In genomic region chrX:38732866-38733265, GRCh38 we compare ENCODE assay signal across 24 cellular contexts.
DNase-seq lines count a peak whose midpoint lies in the region; ATAC-seq, FAIRE-seq and TF ChIP-seq lines count a peak whose summit lies in the region.
"Had no signal": no experiment of that assay in that cellular context is flagged by ENCODE, and none has a peak within 500 bp of the region (broad histone marks: within the 10 kb centered on the region; RNA-seq: fewer than 3 reads in every experiment).

No MANE protein-coding gene starts in this region.

- H3K4me2 ChIP-seq in A549 (no peak overlapping the region), astrocyte (ENCODE audit: low read length) (no peak overlapping the region)
- H3K4me2 ChIP-seq: BLaER1 had no signal

- H3K27me3 Mint-ChIP-seq in astrocyte (ENCODE audit: low read depth, unreplicated experiment): no peaks in the 10 kb centered on the region
- peaks cover 3% of the 10 kb centered on the region for H3K27me3 Mint-ChIP-seq in activated T-helper 17 cell treated with anti-CD3 and anti-CD28 coated beads, Interleukin-2, amount 50 U/mL, for 72 hours

- H3K4me1 Mint-ChIP-seq in astrocyte (ENCODE audit: low read depth, unreplicated experiment): no peaks in the 10 kb centered on the region
- no peaks in the 10 kb centered on the region for H3K4me1 Mint-ChIP-seq in activated T-helper 17 cell treated with anti-CD3 and anti-CD28 coated beads, Interleukin-2, amount 50 U/mL, for 72 hours
- H3K4me1 Mint-ChIP-seq: CD4-positive, CD25-positive, alpha-beta regulatory T cell had no signal

- CTCF ChIA-PET in A549 (lab: Yijun Ruan, JAX): no interaction called here

- DNase-seq in A549 (ENCODE audit: low read depth in 1 of 2, low spot score in 1 of 2) (no peak), ELF-1 (ENCODE audit: low read depth, low spot score) (peak; percentile 27), astrocyte (ENCODE audit: low read depth) (no peak), kidney tubule cell (ENCODE audit: low spot score) (peak; percentile 33)
- DNase-seq in activated naive CD4-positive, alpha-beta T cell treated with anti-CD3 and anti-CD28 coated beads, Interleukin-2, amount 50 U/mL, for 72 hours (ENCODE audit: low spot score in 2 of 2): no peak
- DNase-seq: CD4-positive, CD25-positive, alpha-beta regulatory T cell; DMS53; EL; HCEC 1CT; IMR-90; KG1; NCI-H1048; NCI-H1694; NCI-H2081 treated with DMSO at 0.1 percent for 48 hours; NCI-H2171; PC-3; Right ventricle myocardium superior had no signal

- no peak for TF ChIP-seq EP300 in A549 (IDR thresholded peaks at IDR 0.05)

- no peaks in the 10 kb centered on the region for H3K79me2 ChIP-seq in astrocyte (ENCODE audit: insufficient read depth, low read length)

- peak; percentile 7 for FAIRE-seq in A549 (lab: Jason Lieb, UNC)
- peak; percentile 89 for FAIRE-seq in astrocyte (lab: Jason Lieb, UNC)
- FAIRE-seq: GM12892, GM19239, H1 had no signal

- H3K27me3 ChIP-seq in astrocyte (ENCODE audit: insufficient read depth, low read length): no peaks in the 10 kb centered on the region
- H3K27me3 ChIP-seq: BLaER1, SJSA1 had no signal

- no peak overlapping the region for H3K27ac ChIP-seq in A549
- no peak overlapping the region for H3K27ac ChIP-seq in astrocyte (ENCODE audit: low read depth, low read length)
- H3K27ac ChIP-seq: BLaER1, SJSA1 had no signal

- H3K4me3 ChIP-seq in A549: no peak overlapping the region
- no peak overlapping the region for H3K4me3 ChIP-seq in astrocyte (ENCODE audit: insufficient read depth, low read depth, low read length)
- H3K4me3 ChIP-seq: BLaER1, SJSA1 had no signal

- H2AFZ ChIP-seq in astrocyte (ENCODE audit: low read depth, low read length): no peak overlapping the region

- H3K36me3 ChIP-seq in astrocyte (ENCODE audit: insufficient read depth, low read length): no peaks in the 10 kb centered on the region
- H3K36me3 ChIP-seq: BLaER1, SJSA1 had no signal

- peaks cover 3% of the 10 kb centered on the region for H3K9me3 Mint-ChIP-seq in astrocyte (ENCODE audit: unreplicated experiment)
- no peaks in the 10 kb centered on the region for H3K9me3 Mint-ChIP-seq in activated T-helper 17 cell treated with anti-CD3 and anti-CD28 coated beads, Interleukin-2, amount 50 U/mL, for 72 hours
- no peaks in the 10 kb centered on the region for H3K9me3 Mint-ChIP-seq in activated naive CD4-positive, alpha-beta T cell treated with anti-CD3 and anti-CD28 coated beads, Interleukin-2, amount 50 U/mL, for 72 hours
- H3K9me3 Mint-ChIP-seq: CD4-positive, CD25-positive, alpha-beta regulatory T cell had no signal

- no peak for TF ChIP-seq RAD21 in A549 (conservative IDR thresholded peaks at IDR 0.05 in 1 of 2, IDR thresholded peaks at IDR 0.05 in 1 of 2)

- no peak overlapping the region for H3K4me3 Mint-ChIP-seq in astrocyte (ENCODE audit: unreplicated experiment)
- no peak overlapping the region for H3K4me3 Mint-ChIP-seq in activated T-helper 17 cell treated with anti-CD3 and anti-CD28 coated beads, Interleukin-2, amount 50 U/mL, for 72 hours
- H3K4me3 Mint-ChIP-seq: CD4-positive, CD25-positive, alpha-beta regulatory T cell had no signal

- ATAC-seq in A549 (no peak), HG03457 (IDR thresholded peaks at IDR 0.05; ENCODE audit: unreplicated experiment) (no peak)
- ATAC-seq in activated T-helper 17 cell treated with anti-CD3 and anti-CD28 coated beads, Interleukin-2, amount 50 U/mL, for 72 hours (replicated peaks): no peak
- no peak for ATAC-seq in activated naive CD4-positive, alpha-beta T cell treated with anti-CD3 and anti-CD28 coated beads, Interleukin-2, amount 50 U/mL, for 72 hours
- ATAC-seq: PC-3 had no signal

- H3K4me1 ChIP-seq in A549 (no peaks in the 10 kb centered on the region), astrocyte (ENCODE audit: insufficient read depth, low read length) (no peaks in the 10 kb centered on the region)
- H3K4me1 ChIP-seq: BLaER1, SJSA1 had no signal

- no peak overlapping the region for H3K9ac ChIP-seq in astrocyte (ENCODE audit: low read length)
- H3K9ac ChIP-seq: BLaER1 had no signal

- no peak overlapping the region for H3K27ac Mint-ChIP-seq in astrocyte (ENCODE audit: unreplicated experiment)
- H3K27ac Mint-ChIP-seq in activated T-helper 17 cell treated with anti-CD3 and anti-CD28 coated beads, Interleukin-2, amount 50 U/mL, for 72 hours: no peak overlapping the region
- no peak overlapping the region for H3K27ac Mint-ChIP-seq in activated naive CD4-positive, alpha-beta T cell treated with anti-CD3 and anti-CD28 coated beads, Interleukin-2, amount 50 U/mL, for 72 hours
- H3K27ac Mint-ChIP-seq: CD4-positive, CD25-positive, alpha-beta regulatory T cell had no signal

- TF ChIP-seq CTCF in A549 (IDR thresholded peaks at IDR 0.05) (no peak), astrocyte (IDR thresholded peaks at IDR 0.05; ENCODE audit: insufficient read depth, low read depth, low read length) (no peak)

- H4K20me1 ChIP-seq in astrocyte (ENCODE audit: insufficient read depth, low read length): no peaks in the 10 kb centered on the region
- H4K20me1 ChIP-seq: BLaER1 had no signal

- H3K9me3 ChIP-seq in A549 (no peaks in the 10 kb centered on the region), astrocyte (ENCODE audit: insufficient read depth, low read depth, low read length) (no peaks in the 10 kb centered on the region)
- H3K9me3 ChIP-seq: BLaER1, SJSA1 had no signal

- no peaks in the 10 kb centered on the region for H3K36me3 Mint-ChIP-seq in astrocyte (ENCODE audit: low read depth, unreplicated experiment)
- no peaks in the 10 kb centered on the region for H3K36me3 Mint-ChIP-seq in activated T-helper 17 cell treated with anti-CD3 and anti-CD28 coated beads, Interleukin-2, amount 50 U/mL, for 72 hours (ENCODE audit: low read depth)
- no peaks in the 10 kb centered on the region for H3K36me3 Mint-ChIP-seq in activated naive CD4-positive, alpha-beta T cell treated with anti-CD3 and anti-CD28 coated beads, Interleukin-2, amount 50 U/mL, for 72 hours
- H3K36me3 Mint-ChIP-seq: CD4-positive, CD25-positive, alpha-beta regulatory T cell had no signal

- TF ChIP-seq POLR2A in A549 (IDR thresholded peaks at IDR 0.05; ENCODE audit: low read length): no peak

- WGBS in A549 (ENCODE audit: missing lambda C conversion rate): 4% methylated on average over 1 of the region's 1 CpG

- POLR2A ChIA-PET in A549 (lab: Yijun Ruan, JAX): no interaction called here

TF ChIP-seq in A549, 52 proteins besides CTCF, POLR2A, EP300 and RAD21:
- TF ChIP-seq JUN (IDR thresholded peaks at IDR 0.05): no peak
- no peak for TF ChIP-seq REST (IDR thresholded peaks at IDR 0.05)
- no peak for TF ChIP-seq ZSCAN20 (CRISPR knock-in tag; IDR thresholded peaks at IDR 0.05)
- no peak for TF ChIP-seq HDAC2 (IDR thresholded peaks at IDR 0.05)
- TF ChIP-seq KDM1A (IDR thresholded peaks at IDR 0.05; ENCODE audit: low read depth): no peak
- no peak for TF ChIP-seq FOXS1 (CRISPR knock-in tag; IDR thresholded peaks at IDR 0.05)
- TF ChIP-seq ZFP36 (IDR thresholded peaks at IDR 0.05; ENCODE audit: borderline replicate concordance, partially characterized antibody): no peak

Comparison
In these comparisons a context has a peak if more than half of its experiments do, and no peak if none do; other contexts are left out.
1. DNase-seq: peak in ELF-1 (single experiment) and kidney tubule cell (single experiment); none in A549 (0 of 2), astrocyte (single experiment) and activated naive CD4-positive, alpha-beta T cell treated with anti-CD3 and anti-CD28 coated beads, Interleukin-2, amount 50 U/mL, for 72 hours (0 of 2).